12 cellular contexts compared by ENCODE assay signal in the genomic region with DNA sequence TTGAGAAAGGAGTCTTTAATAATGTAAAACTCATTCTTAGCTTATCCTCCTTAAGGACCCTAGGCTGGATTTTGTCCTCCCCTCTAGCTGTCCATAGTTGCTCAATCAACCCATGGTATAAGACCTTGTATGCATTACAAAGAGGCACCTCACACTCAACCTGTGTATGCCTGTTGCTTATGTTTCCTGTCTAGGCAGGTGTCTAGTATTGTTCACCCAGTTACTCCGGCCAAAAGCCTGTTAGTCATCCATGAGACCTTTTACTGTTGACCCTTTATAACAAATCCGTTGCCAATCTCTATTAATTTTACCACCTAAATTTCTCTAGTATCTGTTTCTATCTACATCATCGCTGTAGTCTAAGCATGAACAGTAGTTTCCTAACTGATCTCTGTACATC. TPM values are rescaled to one million over a fixed set of nuclear protein-coding genes. Genes with fewer than 3 reads are reported as not detected.
DNase-seq lines count a peak whose midpoint lies in the region; ATAC-seq, FAIRE-seq and TF ChIP-seq lines count a peak whose summit lies in the region.
"Had no signal": no experiment of that assay in that cellular context is flagged by ENCODE, and none has a peak within 500 bp of the region (broad histone marks: within the 10 kb centered on the region; RNA-seq: fewer than 3 reads in every experiment).

No MANE protein-coding gene starts in this region.

- peak; percentile 26 for ATAC-seq in GM21515 (IDR thresholded peaks at IDR 0.05; ENCODE audit: unreplicated experiment)
- peak; percentile 34 for ATAC-seq in HG03378 (IDR thresholded peaks at IDR 0.05; ENCODE audit: unreplicated experiment)
- ATAC-seq in esophagus mucosa: peak; percentile 65
- ATAC-seq: HCT116, SK-N-SH treated with all-trans-retinoic acid at 6 μM for 48 hours had no signal

- FAIRE-seq in GM18507 (lab: Jason Lieb, UNC) (peak; percentile 41), H54 (lab: Jason Lieb, UNC) (no peak)
- FAIRE-seq: colon had no signal

- H3K27ac ChIP-seq in caudate nucleus (ENCODE audit: low read depth, low read length): no peak overlapping the region

- DNase-seq in GM18507 (ENCODE audit: extremely low spot score, insufficient read length, low read depth) (no peak), caudate nucleus (lab: John Stamatoyannopoulos, UW) (no peak), H54 (ENCODE audit: insufficient read length, low spot score) (no peak), DMS153 treated with DMSO at 0.1 percent for 48 hours (lab: John Stamatoyannopoulos, UW; ENCODE audit: unreplicated experiment) (no peak), NCI-H1694 (lab: John Stamatoyannopoulos, UW) (no peak)
- DNase-seq: NCI-H1105 treated with DMSO at 0.1 percent for 48 hours had no signal

- TF ChIP-seq POLR2A in H54 (IDR thresholded peaks at IDR 0.05; ENCODE audit: low read depth, low read length): no peak

RNA-seq across cellular contexts. Expression of a gene that starts 3.7 kb away (rescaled TPM):
- total RNA-seq in esophagus mucosa: 26.7 TPM
